In genomic region chr9:137028013-137028280, GRCh38 we compare ENCODE assay signal across 8 cellular contexts. TPM values are rescaled to one million over a fixed set of nuclear protein-coding genes. Genes with fewer than 3 reads are reported as not detected.
DNase-seq lines count a peak whose midpoint lies in the region; ATAC-seq and TF ChIP-seq lines count a peak whose summit lies in the region.

ABCA2 (minus strand) TSS chr9:137028237; CDS start chr9:137028140, 97 bp downstream.

- CTCF ChIA-PET in Calu3 (lab: Charles Lee) (no interaction called here), PC-9 (lab: Charles Lee) (interaction anchor here (1.3 kb wide), 1 partner anchor 238 kb away, joined by 4 read pairs; no protein-coding TSS in a partner anchor)

- peak within 1 kb of the TSS; percentile 84 for H2AFZ ChIP-seq in PC-9

- H3K27ac ChIP-seq in PC-9 = no peak within 1 kb of the TSS

- H3K79me2 ChIP-seq in PC-9 (ENCODE audit: low read depth) = no peaks in the 10 kb centered on the region

- no peaks in the 10 kb centered on the region for H3K27me3 Mint-ChIP-seq in Calu3 (ENCODE audit: unreplicated experiment)
- H3K27me3 Mint-ChIP-seq in nephron (ENCODE audit: low read depth) = peaks cover 3% of the 10 kb centered on the region

- DNase-seq in Calu3 (no peak), PC-9 (no peak), epithelial cell of esophagus (ENCODE audit: low read depth) (no peak), NOMO-1 treated with dmso at 0.1 percent for 144 hours (lab: John Stamatoyannopoulos, UW; ENCODE audit: unreplicated experiment) (no peak), Kasumi-1 (lab: John Stamatoyannopoulos, UW) (no peak)
- DNase-seq in central memory CD4-positive, alpha-beta T cell = no peak

- H3K9me2 ChIP-seq in PC-9 (ENCODE audit: insufficient read depth) = no peaks in the 10 kb centered on the region

- H3K4me3 ChIP-seq in PC-9 = peak within 1 kb of the TSS; percentile 57
- peak within 1 kb of the TSS; percentile 56 for H3K4me3 ChIP-seq in epithelial cell of esophagus (ENCODE audit: low read length)

- 0 out of 2 replicates have a peak, but pooled peaks cover 4% of the 10 kb centered on the region for H3F3A ChIP-seq in PC-9 (ENCODE audit: insufficient read depth, low read depth)

- H4K20me1 ChIP-seq in PC-9 (ENCODE audit: insufficient read depth) = no peaks in the 10 kb centered on the region

- TF ChIP-seq CTCF in Calu3 (IDR thresholded peaks at IDR 0.05; ENCODE audit: unreplicated experiment) (no peak), PC-9 (conservative IDR thresholded peaks at IDR 0.05) (no peak), epithelial cell of esophagus (IDR thresholded peaks at IDR 0.05; ENCODE audit: insufficient read depth, low read depth, low read length, missing control alignments) (no peak), nephron (IDR thresholded peaks at IDR 0.05; ENCODE audit: unreplicated experiment in 3 of 3) (no peak)

- no peak for ATAC-seq in HG02852 (IDR thresholded peaks at IDR 0.05; ENCODE audit: unreplicated experiment)

- BruUV-seq in Calu3 (replicated peaks; lab: Mats Ljungman, UMichigan) (no TSS peak), PC-9 (replicated peaks; lab: Mats Ljungman, UMichigan) (no TSS peak)

- no peaks in the 10 kb centered on the region for H3K27me3 ChIP-seq in PC-9 (ENCODE audit: insufficient read depth, low read depth)

- H3K9me3 ChIP-seq in PC-9 (ENCODE audit: insufficient read depth, low read depth) = no peaks in the 10 kb centered on the region

- no peaks in the 10 kb centered on the region for H3K36me3 ChIP-seq in PC-9 (ENCODE audit: low read depth)

- POLR2A ChIA-PET in PC-9 (lab: Charles Lee; ENCODE audit: unreplicated experiment) = no interaction called here

- H3K9me3 Mint-ChIP-seq in Calu3 (ENCODE audit: low read depth, unreplicated experiment) = no peaks in the 10 kb centered on the region
- H3K9me3 Mint-ChIP-seq in nephron = no peaks in the 10 kb centered on the region

- peak within 1 kb of the TSS; percentile 97 for H3K4me2 ChIP-seq in PC-9

- peaks cover 22% of the 10 kb centered on the region for H3K36me3 Mint-ChIP-seq in Calu3 (ENCODE audit: insufficient read depth, unreplicated experiment)
- H3K36me3 Mint-ChIP-seq in nephron (ENCODE audit: low read depth) = no peaks in the 10 kb centered on the region

- H3K4me1 Mint-ChIP-seq in Calu3 (ENCODE audit: low read depth, unreplicated experiment) (no peaks in the 10 kb centered on the region), nephron (no peaks in the 10 kb centered on the region)

- peaks cover 8% of the 10 kb centered on the region; the same call in 1 of the 2 replicates for H3K4me1 ChIP-seq in PC-9 (replicated peaks; ENCODE audit: insufficient read depth)

- H3K4me3 Mint-ChIP-seq in Calu3 (ENCODE audit: low read depth, unreplicated experiment) (peak within 1 kb of the TSS; percentile 69), nephron (peak within 1 kb of the TSS; percentile 89 to 92 (median 92))

- peak within 1 kb of the TSS; percentile 27 for H3K27ac Mint-ChIP-seq in Calu3 (ENCODE audit: unreplicated experiment)
- peak within 1 kb of the TSS in 2 of 3 experiments; percentile 74 to 76 for H3K27ac Mint-ChIP-seq in nephron

- intact Hi-C loops in Calu3 (cut with micrococcal nuclease; ENCODE audit: unreplicated experiment) (no loop called here), PC-9 (cut with micrococcal nuclease; ENCODE audit: unreplicated experiment) (loop anchor here (5.0 kb wide), 1 partner anchor 181 kb away; the partner anchor contains the start of gene PHPT1)

RNA-seq across cellular contexts. Expression of gene ABCA2, which starts in this region (rescaled TPM):
- total RNA-seq in Calu3 (2022) (47.6 and 50.7 TPM in 2 replicates), PC-9 (2021) (79.2 and 115 TPM in 2 replicates)
